Comparison of ENCODE assay signal across 2 cellular contexts in genomic region chr20:41306061-41306727, GRCh38.
TF ChIP-seq lines count a peak whose summit lies in the region.

No MANE protein-coding gene starts in this region.

TF ChIP-seq in GM12878, 131 proteins besides CTCF, POLR2A, EP300 and RAD21 (continues in another document):
- 0 out of 2 replicates have a peak, but pooled peaks have one; percentile 32 for TF ChIP-seq IRF4 (IDR thresholded peaks at IDR 0.05; ENCODE audit: low read depth, low read length)
- TF ChIP-seq ATF7 (IDR thresholded peaks at IDR 0.05; ENCODE audit: low read depth) = peak; percentile 45
- TF ChIP-seq CREM (IDR thresholded peaks at IDR 0.05; ENCODE audit: low read depth) = peak; percentile 59; the same call in 1 of the 2 replicates
- no peak for TF ChIP-seq E2F4 (IDR thresholded peaks at IDR 0.05; ENCODE audit: low read depth, low read length)
- no peak for TF ChIP-seq TAF1 (IDR thresholded peaks at IDR 0.05; ENCODE audit: borderline replicate concordance, low read depth, low read length)
- no peak for TF ChIP-seq SUZ12 (IDR thresholded peaks at IDR 0.05; ENCODE audit: unreplicated experiment)
- TF ChIP-seq ZNF217 (IDR thresholded peaks at IDR 0.05) = peak; percentile 55; the same call in 1 of the 2 replicates
- no peak; the same call in 1 of the 2 replicates for TF ChIP-seq MXI1 (IDR thresholded peaks at IDR 0.05; ENCODE audit: low read depth, low read length)
- peak; percentile 42; the same call in 1 of the 2 replicates for TF ChIP-seq RELB (IDR thresholded peaks at IDR 0.05; ENCODE audit: low read depth)
- peak; percentile 90 for TF ChIP-seq POU2F2 (IDR thresholded peaks at IDR 0.05; ENCODE audit: borderline replicate concordance, low read depth, low read length)
- no peak for TF ChIP-seq ESRRA (IDR thresholded peaks at IDR 0.05; ENCODE audit: low read length)
- peak; percentile 52; the same call in 1 of the 2 replicates for TF ChIP-seq RUNX3 (IDR thresholded peaks at IDR 0.05; ENCODE audit: low read length)
- no peak for TF ChIP-seq BCL3 (IDR thresholded peaks at IDR 0.05; ENCODE audit: borderline replicate concordance, insufficient read depth, low read depth, low read length, poor library complexity, severe bottlenecking)
- peak; percentile 61; the same call in 1 of the 2 replicates for TF ChIP-seq PAX5 (IDR thresholded peaks at IDR 0.05; ENCODE audit: borderline replicate concordance, low read depth, low read length)
- peak; percentile 40; the same call in 1 of the 2 replicates for TF ChIP-seq NFIC (IDR thresholded peaks at IDR 0.05; ENCODE audit: low read depth, low read length)
- 0 out of 2 replicates have a peak, but pooled peaks have one; percentile 8 for TF ChIP-seq NR2C1 (IDR thresholded peaks at IDR 0.05)
- TF ChIP-seq REST (IDR thresholded peaks at IDR 0.05; ENCODE audit: low read depth, low read length) = no peak
- 0 out of 2 replicates have a peak, but pooled peaks have one; percentile 32 for TF ChIP-seq TBL1XR1 (IDR thresholded peaks at IDR 0.05; ENCODE audit: low read depth, low read length)
- TF ChIP-seq MEF2A (IDR thresholded peaks at IDR 0.05; ENCODE audit: insufficient read depth, low read depth, low read length) = 0 out of 2 replicates have a peak, but pooled peaks have one; percentile 42
- peak; percentile 52; the same call in 1 of the 2 replicates for TF ChIP-seq BCL11A (IDR thresholded peaks at IDR 0.05; ENCODE audit: low read depth, low read length)

TF ChIP-seq in SK-N-SH, 30 proteins besides CTCF, POLR2A, EP300 and RAD21:
- TF ChIP-seq ELF1 (IDR thresholded peaks at IDR 0.05) = no peak
- TF ChIP-seq RCOR1 (IDR thresholded peaks at IDR 0.05; ENCODE audit: low read length) = no peak
